In the genomic region with DNA sequence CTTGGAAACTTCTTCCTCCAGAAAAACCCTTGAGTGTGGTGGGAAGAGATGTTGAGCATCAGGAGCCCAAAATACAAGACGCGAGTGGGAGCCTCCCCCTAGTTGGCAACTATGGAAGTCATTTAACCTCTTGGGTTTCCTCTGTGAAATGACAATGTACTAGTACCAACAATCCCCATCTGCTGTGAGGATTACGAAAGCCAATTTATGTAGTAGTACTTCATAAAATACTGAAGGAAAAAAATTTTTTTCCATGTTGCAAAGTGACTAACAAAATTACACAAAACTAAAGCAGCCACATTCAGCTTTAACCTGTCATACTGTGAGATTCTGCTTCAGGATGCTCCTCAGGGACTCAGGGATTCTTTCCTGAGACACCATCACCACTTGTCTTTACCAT, we compare ENCODE assay signal across 8 cellular contexts. TPM values are rescaled to one million over a fixed set of nuclear protein-coding genes. Genes with fewer than 3 reads are reported as not detected.
DNase-seq lines count a peak whose midpoint lies in the region; ATAC-seq and TF ChIP-seq lines count a peak whose summit lies in the region.

No MANE protein-coding gene starts in this region.

- POLR2A ChIA-PET in Caco-2 (lab: Charles Lee), result interaction anchor here (0.6 kb wide), 1 partner anchor 38 kb away, joined by 3 read pairs; no protein-coding TSS in a partner anchor

- DNase-seq in Caco-2 (no peak), hepatic stellate cell (ENCODE audit: low spot score) (peak; percentile 42), spleen (no peak), HPDE6-E6E7 (ENCODE audit: extremely low spot score) (no peak), NCI-H1417 treated with DMSO at 0.1 percent for 48 hours (lab: John Stamatoyannopoulos, UW) (no peak)

- H3K4me1 ChIP-seq in Caco-2 (peaks cover 15% of the 10 kb centered on the region; the same call in 1 of the 2 replicates), spleen (peaks cover 17 to 49% (median 28%) of the 10 kb centered on the region in 6 donors)

- WGBS in spleen, 5 donors, result 3 to 7% (median 4%) methylated on average over 3 of the region's 3 CpGs

- BruUV-seq in Caco-2 (replicated peaks; lab: Mats Ljungman, UMichigan), result TSS peak; percentile 93

- H3K9me3 ChIP-seq in Caco-2 (no peaks in the 10 kb centered on the region), KOPT-K1 (ENCODE audit: insufficient read depth, low read length, poor library complexity, severe bottlenecking) (no peaks in the 10 kb centered on the region), spleen (no peaks in the 10 kb centered on the region)

- H3K9me3 Mint-ChIP-seq in Caco-2 (ENCODE audit: unreplicated experiment), result no peaks in the 10 kb centered on the region
- H3K9me3 Mint-ChIP-seq in activated T-helper 17 cell treated with anti-CD3 and anti-CD28 coated beads, Interleukin-2, amount 50 U/mL, for 72 hours, result no peaks in the 10 kb centered on the region

- peak overlapping the region; percentile 81 for H3K4me3 Mint-ChIP-seq in Caco-2 (ENCODE audit: unreplicated experiment)
- H3K4me3 Mint-ChIP-seq in activated T-helper 17 cell treated with anti-CD3 and anti-CD28 coated beads, Interleukin-2, amount 50 U/mL, for 72 hours, result peak overlapping the region; percentile 89

- TF ChIP-seq CTCF in Caco-2 (IDR thresholded peaks at IDR 0.05; ENCODE audit: insufficient read depth in 1 of 2, low read depth in 1 of 2, low read length in 1 of 2, severe bottlenecking in 1 of 2, unreplicated experiment in 1 of 2) (no peak), spleen (IDR thresholded peaks at IDR 0.05 in 8 of 11, conservative IDR thresholded peaks at IDR 0.05 in 3 of 11) (no peak)

- H3K4me3 ChIP-seq in Caco-2 (ENCODE audit: low read depth, low read length) (peak overlapping the region; percentile 37), spleen (peak overlapping the region; percentile 86 to 99 (median 98))

- H3K27me3 ChIP-seq in Caco-2 (replicated peaks; ENCODE audit: control insufficient read depth, insufficient read depth, low read length) (no peaks in the 10 kb centered on the region), spleen (replicated peaks in 1 of 7) (no peaks in the 10 kb centered on the region)

- H3K36me3 ChIP-seq in Caco-2 (ENCODE audit: control insufficient read depth, insufficient read depth, low read length), result no peaks in the 10 kb centered on the region
- peaks cover 31% of the 10 kb centered on the region for H3K36me3 ChIP-seq in KOPT-K1 (ENCODE audit: insufficient read depth, low read length)
- H3K36me3 ChIP-seq in spleen, result peaks cover 0 to 32% (median 13%) of the 10 kb centered on the region in 6 donors

- TF ChIP-seq POLR2A in spleen (IDR thresholded peaks at IDR 0.05), result no peak

- H3K27ac ChIP-seq in KOPT-K1 (ENCODE audit: low read depth, low read length, poor library complexity, severe bottlenecking) (peak overlapping the region; percentile 78), spleen (peak overlapping the region in 7 of 8 donors; percentile 64 to 89 (median 84))

- H3K27me3 Mint-ChIP-seq in Caco-2 (ENCODE audit: insufficient read depth, unreplicated experiment), result no peaks in the 10 kb centered on the region
- H3K27me3 Mint-ChIP-seq in activated T-helper 17 cell treated with anti-CD3 and anti-CD28 coated beads, Interleukin-2, amount 50 U/mL, for 72 hours, result no peaks in the 10 kb centered on the region

- intact Hi-C loops in Caco-2 (cut with micrococcal nuclease; ENCODE audit: unreplicated experiment), result no loop called here
- intact Hi-C loops in spleen (cut with DNase I; ENCODE audit: low total_unique reads), result no loop called here

- H3K36me3 Mint-ChIP-seq in Caco-2 (ENCODE audit: insufficient read depth, unreplicated experiment), result peaks cover 56% of the 10 kb centered on the region
- H3K36me3 Mint-ChIP-seq in activated T-helper 17 cell treated with anti-CD3 and anti-CD28 coated beads, Interleukin-2, amount 50 U/mL, for 72 hours (ENCODE audit: low read depth), result peaks cover 50% of the 10 kb centered on the region

- no peak for ATAC-seq in activated T-helper 17 cell treated with anti-CD3 and anti-CD28 coated beads, Interleukin-2, amount 50 U/mL, for 72 hours (replicated peaks)
- no peak for ATAC-seq in HG03565 (IDR thresholded peaks at IDR 0.05; ENCODE audit: unreplicated experiment)

- CTCF ChIA-PET in Caco-2 (lab: Charles Lee), result interaction anchor here (0.6 to 2.1 kb wide), 2 partner anchors 108 to 137 kb away, joined by 5 to 9 read pairs; no protein-coding TSS in a partner anchor

- H3K27ac Mint-ChIP-seq in Caco-2 (ENCODE audit: unreplicated experiment), result peak overlapping the region; percentile 73
- peak overlapping the region; percentile 98 for H3K27ac Mint-ChIP-seq in activated T-helper 17 cell treated with anti-CD3 and anti-CD28 coated beads, Interleukin-2, amount 50 U/mL, for 72 hours

- H3K4me1 Mint-ChIP-seq in Caco-2 (ENCODE audit: low read depth, unreplicated experiment), result peaks cover 16% of the 10 kb centered on the region
- peaks cover 22% of the 10 kb centered on the region for H3K4me1 Mint-ChIP-seq in activated T-helper 17 cell treated with anti-CD3 and anti-CD28 coated beads, Interleukin-2, amount 50 U/mL, for 72 hours

RNA-seq across cellular contexts. Expression of gene SLC25A17, which starts 0.6 kb away (rescaled TPM):
- total RNA-seq in Caco-2 (2022) (23.1 and 23.5 TPM in 2 replicates), spleen (10 to 100 TPM; 11.4 to 16.1 (median 14.0) TPM)
- total RNA-seq in activated T-helper 17 cell treated with anti-CD3 and anti-CD28 coated beads, Interleukin-2, amount 50 U/mL, for 72 hours, result 10 to 100 TPM; 19.4 to 40.9 TPM
- 10 to 100 TPM; 12.3 to 15.1 (median 13.1) TPM for polyA plus RNA-seq in spleen

RNA-seq across cellular contexts. Expression of gene ST13, which starts 36.7 kb away (rescaled TPM):
- 364 and 385 TPM in 2 replicates for total RNA-seq in Caco-2 (2022)
- 100 to 1,000 TPM; 224 to 229 TPM for total RNA-seq in activated T-helper 17 cell treated with anti-CD3 and anti-CD28 coated beads, Interleukin-2, amount 50 U/mL, for 72 hours
- 100 to 1,000 TPM in 6 of 7 donors, 10 to 100 TPM in 1; 98.3 to 162 (median 122) TPM for total RNA-seq in spleen
- polyA plus RNA-seq in spleen, result 10 to 100 TPM; 56.2 to 86.9 (median 77.1) TPM

RNA-seq across cellular contexts. Expression of gene XPNPEP3, which starts 37.2 kb away (rescaled TPM):
- 32.4 and 35.4 TPM in 2 replicates for total RNA-seq in Caco-2 (2022)
- 10 to 100 TPM; 11.9 to 15.7 TPM for total RNA-seq in activated T-helper 17 cell treated with anti-CD3 and anti-CD28 coated beads, Interleukin-2, amount 50 U/mL, for 72 hours
- 10 to 100 TPM; 12.2 to 22.7 (median 14.6) TPM for total RNA-seq in spleen
- polyA plus RNA-seq in spleen, result 1 to 10 TPM; 3.2 to 4.1 (median 3.6) TPM

RNA-seq across cellular contexts. Expression of gene DNAJB7, which starts 42.2 kb away (rescaled TPM):
- not detected in 2 replicates for total RNA-seq in Caco-2 (2022)
- not detected for total RNA-seq in activated T-helper 17 cell treated with anti-CD3 and anti-CD28 coated beads, Interleukin-2, amount 50 U/mL, for 72 hours
- not detected for total RNA-seq in spleen
- polyA plus RNA-seq in spleen, result not detected
